In genomic region chr1:11788549-11789053, GRCh38 we compare ENCODE assay signal across 12 cellular contexts. TPM values are rescaled to one million over a fixed set of nuclear protein-coding genes. Genes with fewer than 3 reads are reported as not detected.
A peak's percentile ranks its signal among the peaks of the same experiment; 100 is the strongest.
DNase-seq lines count a peak whose midpoint lies in the region; ATAC-seq, FAIRE-seq and TF ChIP-seq lines count a peak whose summit lies in the region.
"Had no signal": no experiment of that assay in that cellular context is flagged by ENCODE, and none has a peak within 500 bp of the region (broad histone marks: within the 10 kb centered on the region; RNA-seq: fewer than 3 reads in every experiment).

No MANE protein-coding gene starts in this region.

- peaks cover 2% of the 10 kb centered on the region for H3K27me3 Mint-ChIP-seq in brain
- H3K27me3 Mint-ChIP-seq in naive thymus-derived CD8-positive, alpha-beta T cell: no peaks in the 10 kb centered on the region
- no peaks in the 10 kb centered on the region for H3K27me3 Mint-ChIP-seq in activated CD8-positive, alpha-beta memory T cell treated with anti-CD3 and anti-CD28 coated beads, Interleukin-2, amount 10 ng/mL, durations not matched to agents 7 days and 5 days

- FAIRE-seq in kidney (lab: Jason Lieb, UNC): no peak

- H3K27ac ChIP-seq in BLaER1: peak overlapping the region; percentile 58; the same call in 1 of the 2 replicates
- peak overlapping the region; percentile 90 to 94 for H3K27ac ChIP-seq in kidney (ENCODE audit: low read depth in 2 of 2, low read length in 2 of 2)
- peak overlapping the region; percentile 90 to 99 (median 97) for H3K27ac ChIP-seq in gastrocnemius medialis

- H3K36me3 ChIP-seq in BLaER1: peaks cover 33% of the 10 kb centered on the region
- peaks cover 0 to 31% of the 10 kb centered on the region in 2 donors for H3K36me3 ChIP-seq in kidney (ENCODE audit: control insufficient read depth in 1 of 2, insufficient read depth in 2 of 2, low read length in 2 of 2)
- H3K36me3 ChIP-seq in gastrocnemius medialis: peaks cover 0 to 14% of the 10 kb centered on the region in 2 donors

- DNase-seq in kidney: no peak
- DNase-seq in gastrocnemius medialis: peak in 1 of 2 donors; percentile 60
- DNase-seq in amniotic stem cell (lab: John Stamatoyannopoulos, UW): no peak
- DNase-seq in naive thymus-derived CD8-positive, alpha-beta T cell: no peak
- no peak for DNase-seq in activated CD8-positive, alpha-beta memory T cell treated with anti-CD3 and anti-CD28 coated beads, Interleukin-2, amount 10 ng/mL, durations not matched to agents 7 days and 5 days
- DNase-seq: NCI-H2171 treated with DMSO at 0.1 percent for 48 hours, SK-N-SH had no signal

- H3K4me3 Mint-ChIP-seq in brain: no peak overlapping the region
- no peak overlapping the region for H3K4me3 Mint-ChIP-seq in naive thymus-derived CD8-positive, alpha-beta T cell
- no peak overlapping the region for H3K4me3 Mint-ChIP-seq in activated CD8-positive, alpha-beta memory T cell treated with anti-CD3 and anti-CD28 coated beads, Interleukin-2, amount 10 ng/mL, durations not matched to agents 7 days and 5 days

- H3K27ac Mint-ChIP-seq in brain: peak overlapping the region in 3 of 5 experiments; percentile 30 to 89 (median 62)
- H3K27ac Mint-ChIP-seq in naive thymus-derived CD8-positive, alpha-beta T cell: peak overlapping the region in 2 of 10 donors; percentile 31 to 77
- no peak overlapping the region for H3K27ac Mint-ChIP-seq in activated CD8-positive, alpha-beta memory T cell treated with anti-CD3 and anti-CD28 coated beads, Interleukin-2, amount 10 ng/mL, durations not matched to agents 7 days and 5 days

- TF ChIP-seq CTCF in brain (conservative IDR thresholded peaks at IDR 0.05): no peak
- no peak for TF ChIP-seq CTCF in kidney (IDR thresholded peaks at IDR 0.05; ENCODE audit: borderline replicate concordance, extremely low read depth, insufficient read depth)
- no peak for TF ChIP-seq CTCF in gastrocnemius medialis (IDR thresholded peaks at IDR 0.05 in 4 of 5, conservative IDR thresholded peaks at IDR 0.05 in 1 of 5)

- H3K9me3 Mint-ChIP-seq in brain: no peaks in the 10 kb centered on the region
- no peaks in the 10 kb centered on the region for H3K9me3 Mint-ChIP-seq in naive thymus-derived CD8-positive, alpha-beta T cell
- H3K9me3 Mint-ChIP-seq in activated CD8-positive, alpha-beta memory T cell treated with anti-CD3 and anti-CD28 coated beads, Interleukin-2, amount 10 ng/mL, durations not matched to agents 7 days and 5 days (ENCODE audit: low read depth): no peaks in the 10 kb centered on the region
- H3K9me3 Mint-ChIP-seq: activated naive CD4-positive, alpha-beta T cell treated with anti-CD3 and anti-CD28 coated beads, Interleukin-2, amount 50 U/mL, for 72 hours had no signal

- no peak overlapping the region for H3K4me2 ChIP-seq in BLaER1
- H3K4me2 ChIP-seq: SK-N-SH had no signal

- in situ Hi-C loops in gastrocnemius medialis (cut with MboI; ENCODE audit: low sequenced_read_pairs in 4 of 4): loop anchor here in 1 of 4 donors (10.0 kb wide), 1 partner anchor 54 kb away; the partner anchor contains the start of gene AGTRAP

- CTCF ChIA-PET in activated CD8-positive, alpha-beta memory T cell treated with anti-CD3 and anti-CD28 coated beads, Interleukin-2, amount 10 ng/mL, durations not matched to agents 7 days and 5 days (lab: Charles Lee): interaction anchor here (2.3 kb wide), 1 partner anchor 143 kb away, joined by 5 read pairs; no protein-coding TSS in a partner anchor

- H3K4me3 ChIP-seq in BLaER1: no peak overlapping the region
- H3K4me3 ChIP-seq in kidney (ENCODE audit: low read length in 2 of 2): no peak overlapping the region
- H3K4me3 ChIP-seq in gastrocnemius medialis: no peak overlapping the region

- H3K27me3 ChIP-seq in BLaER1 (no peaks in the 10 kb centered on the region), gastrocnemius medialis (no peaks in the 10 kb centered on the region)

- peaks cover 37% of the 10 kb centered on the region for H3K4me1 Mint-ChIP-seq in brain
- peaks cover 0 to 27% (median 12%) of the 10 kb centered on the region in 4 donors for H3K4me1 Mint-ChIP-seq in naive thymus-derived CD8-positive, alpha-beta T cell
- no peaks in the 10 kb centered on the region for H3K4me1 Mint-ChIP-seq in activated CD8-positive, alpha-beta memory T cell treated with anti-CD3 and anti-CD28 coated beads, Interleukin-2, amount 10 ng/mL, durations not matched to agents 7 days and 5 days

- H4K20me1 ChIP-seq in BLaER1: no peaks in the 10 kb centered on the region

- H3K9ac ChIP-seq in BLaER1 (peak overlapping the region; percentile 30; the same call in 1 of the 2 replicates), kidney (ENCODE audit: low read length in 2 of 2) (peak overlapping the region in 1 of 2 donors; percentile 65)
- H3K9ac ChIP-seq: SK-N-SH had no signal

- no peak for TF ChIP-seq POLR2A in gastrocnemius medialis (IDR thresholded peaks at IDR 0.05)

- POLR2A ChIA-PET in naive thymus-derived CD8-positive, alpha-beta T cell (lab: Charles Lee): no interaction called here

- ATAC-seq in gastrocnemius medialis: no peak
- no peak for ATAC-seq in naive thymus-derived CD8-positive, alpha-beta T cell
- ATAC-seq in activated CD8-positive, alpha-beta memory T cell treated with anti-CD3 and anti-CD28 coated beads, Interleukin-2, amount 10 ng/mL, durations not matched to agents 7 days and 5 days: no peak
- no peak for ATAC-seq in HG02938 (IDR thresholded peaks at IDR 0.05; ENCODE audit: unreplicated experiment)
- ATAC-seq: activated naive CD4-positive, alpha-beta T cell treated with anti-CD3 and anti-CD28 coated beads, Interleukin-2, amount 50 U/mL, for 72 hours had no signal

- no peaks in the 10 kb centered on the region for H3K9me3 ChIP-seq in BLaER1
- no peaks in the 10 kb centered on the region for H3K9me3 ChIP-seq in kidney (ENCODE audit: control insufficient read depth in 1 of 2, low read length in 2 of 2)
- H3K9me3 ChIP-seq in gastrocnemius medialis: no peaks in the 10 kb centered on the region
- H3K9me3 ChIP-seq: SK-N-SH had no signal

- intact Hi-C loops in kidney (cut with DNase I): no loop called here
- intact Hi-C loops in gastrocnemius medialis (cut with DNase I; ENCODE audit: low total_unique reads): loop anchor here (1.0 to 2.0 kb wide), 2 partner anchors 44 to 106 kb away; no protein-coding TSS in a partner anchor

- peaks cover 22% of the 10 kb centered on the region for H3K36me3 Mint-ChIP-seq in brain
- peaks cover 0 to 21% (median 3%) of the 10 kb centered on the region in 3 donors for H3K36me3 Mint-ChIP-seq in naive thymus-derived CD8-positive, alpha-beta T cell
- no peaks in the 10 kb centered on the region for H3K36me3 Mint-ChIP-seq in activated CD8-positive, alpha-beta memory T cell treated with anti-CD3 and anti-CD28 coated beads, Interleukin-2, amount 10 ng/mL, durations not matched to agents 7 days and 5 days
- H3K36me3 Mint-ChIP-seq: activated naive CD4-positive, alpha-beta T cell treated with anti-CD3 and anti-CD28 coated beads, Interleukin-2, amount 50 U/mL, for 72 hours had no signal

- peaks cover 61% of the 10 kb centered on the region for H3K4me1 ChIP-seq in BLaER1
- H3K4me1 ChIP-seq in kidney (ENCODE audit: control insufficient read depth in 1 of 2, insufficient read depth in 1 of 2, low read depth in 1 of 2, low read length in 2 of 2): peaks cover 41 to 54% of the 10 kb centered on the region in 2 donors
- H3K4me1 ChIP-seq in gastrocnemius medialis: peaks cover 74 to 81% of the 10 kb centered on the region in 2 donors

RNA-seq across cellular contexts. Expression of gene MTHFR, which starts 17.2 kb away (rescaled TPM):
- polyA plus RNA-seq in brain (ENCODE audit: insufficient read depth, low read depth, low replicate concordance): 13.4 TPM
- 65.5 TPM for total RNA-seq in kidney
- 10.6 TPM for polyA plus RNA-seq in kidney (ENCODE audit: insufficient read depth, low read depth, low replicate concordance)
- total RNA-seq in gastrocnemius medialis: 10 to 100 TPM; 10.2 to 24.7 (median 18.1) TPM
- total RNA-seq in naive thymus-derived CD8-positive, alpha-beta T cell: 10 to 100 TPM; 63.9 to 71.7 TPM
- 1 to 10 TPM; 3.7 to 9.5 (median 8.0) TPM for polyA plus RNA-seq in naive thymus-derived CD8-positive, alpha-beta T cell
- 10 to 100 TPM; 24.1 to 30.0 TPM for total RNA-seq in activated CD8-positive, alpha-beta memory T cell treated with anti-CD3 and anti-CD28 coated beads, Interleukin-2, amount 10 ng/mL, durations not matched to agents 7 days and 5 days

RNA-seq across cellular contexts. Expression of gene CLCN6, which starts 17.4 kb away (rescaled TPM):
- polyA plus RNA-seq in brain (ENCODE audit: insufficient read depth, low read depth, low replicate concordance) (16.6 TPM), kidney (ENCODE audit: insufficient read depth, low read depth, low replicate concordance) (7.1 TPM)
- total RNA-seq in kidney (26.0 TPM), gastrocnemius medialis (10 to 100 TPM in 1 of 4 donors, 1 to 10 TPM in 3; 7.1 to 11.9 (median 9.5) TPM)
- total RNA-seq in naive thymus-derived CD8-positive, alpha-beta T cell: 10 to 100 TPM; 26.8 to 31.8 TPM
- polyA plus RNA-seq in naive thymus-derived CD8-positive, alpha-beta T cell: 1 to 10 TPM; 1.2 to 2.8 (median 2.1) TPM
- 10 to 100 TPM; 20.0 to 21.1 TPM for total RNA-seq in activated CD8-positive, alpha-beta memory T cell treated with anti-CD3 and anti-CD28 coated beads, Interleukin-2, amount 10 ng/mL, durations not matched to agents 7 days and 5 days

RNA-seq across cellular contexts. Expression of gene C1orf167, which starts 26.6 kb away (rescaled TPM):
- not detected for polyA plus RNA-seq in brain (ENCODE audit: insufficient read depth, low read depth, low replicate concordance)
- total RNA-seq in kidney: 4.2 TPM
- 1.9 TPM for polyA plus RNA-seq in kidney (ENCODE audit: insufficient read depth, low read depth, low replicate concordance)
- total RNA-seq in gastrocnemius medialis: 1 to 10 TPM in 1 of 4 donors, under 1 TPM in 1, not detected in 2; 1.00 to 1.4 TPM
- not detected for total RNA-seq in naive thymus-derived CD8-positive, alpha-beta T cell
- not detected for polyA plus RNA-seq in naive thymus-derived CD8-positive, alpha-beta T cell
- not detected for total RNA-seq in activated CD8-positive, alpha-beta memory T cell treated with anti-CD3 and anti-CD28 coated beads, Interleukin-2, amount 10 ng/mL, durations not matched to agents 7 days and 5 days
- total RNA-seq: activated naive CD4-positive, alpha-beta T cell treated with anti-CD3 and anti-CD28 coated beads, Interleukin-2, amount 50 U/mL, for 72 hours; HT1080 had no signal

RNA-seq across cellular contexts. Expression of gene AGTRAP, which starts 52.7 kb away (rescaled TPM):
- polyA plus RNA-seq in brain (ENCODE audit: insufficient read depth, low read depth, low replicate concordance) (50.0 TPM), kidney (ENCODE audit: insufficient read depth, low read depth, low replicate concordance) (140 TPM)
- total RNA-seq in kidney (66.1 TPM), gastrocnemius medialis (100 to 1,000 TPM in 2 of 4 donors, 10 to 100 TPM in 2; 37.8 to 144 (median 103) TPM)
- 10 to 100 TPM; 16.7 to 19.3 TPM for total RNA-seq in naive thymus-derived CD8-positive, alpha-beta T cell
- polyA plus RNA-seq in naive thymus-derived CD8-positive, alpha-beta T cell: 100 to 1,000 TPM in 1 of 3 donors, 10 to 100 TPM in 2; 57.3 to 106 (median 90.0) TPM
- total RNA-seq in activated CD8-positive, alpha-beta memory T cell treated with anti-CD3 and anti-CD28 coated beads, Interleukin-2, amount 10 ng/mL, durations not matched to agents 7 days and 5 days: 10 to 100 TPM; 45.5 to 59.9 TPM

RNA-seq across cellular contexts. Expression of gene NPPA, which starts 59.0 kb away (rescaled TPM):
- 10.0 TPM for polyA plus RNA-seq in brain (ENCODE audit: insufficient read depth, low read depth, low replicate concordance)
- 0.50 TPM for total RNA-seq in kidney
- not detected for polyA plus RNA-seq in kidney (ENCODE audit: insufficient read depth, low read depth, low replicate concordance)
- total RNA-seq in gastrocnemius medialis: 1 to 10 TPM in 2 of 4 donors, under 1 TPM in 1, not detected in 1; 0.53 to 4.2 (median 1.9) TPM
- total RNA-seq in naive thymus-derived CD8-positive, alpha-beta T cell: not detected
- not detected for polyA plus RNA-seq in naive thymus-derived CD8-positive, alpha-beta T cell
- not detected for total RNA-seq in activated CD8-positive, alpha-beta memory T cell treated with anti-CD3 and anti-CD28 coated beads, Interleukin-2, amount 10 ng/mL, durations not matched to agents 7 days and 5 days
- total RNA-seq: activated naive CD4-positive, alpha-beta T cell treated with anti-CD3 and anti-CD28 coated beads, Interleukin-2, amount 50 U/mL, for 72 hours; HT1080 had no signal
- polyA plus RNA-seq: SK-N-SH had no signal
